ENCODE assay signal across 8 cellular contexts in the genomic region with DNA sequence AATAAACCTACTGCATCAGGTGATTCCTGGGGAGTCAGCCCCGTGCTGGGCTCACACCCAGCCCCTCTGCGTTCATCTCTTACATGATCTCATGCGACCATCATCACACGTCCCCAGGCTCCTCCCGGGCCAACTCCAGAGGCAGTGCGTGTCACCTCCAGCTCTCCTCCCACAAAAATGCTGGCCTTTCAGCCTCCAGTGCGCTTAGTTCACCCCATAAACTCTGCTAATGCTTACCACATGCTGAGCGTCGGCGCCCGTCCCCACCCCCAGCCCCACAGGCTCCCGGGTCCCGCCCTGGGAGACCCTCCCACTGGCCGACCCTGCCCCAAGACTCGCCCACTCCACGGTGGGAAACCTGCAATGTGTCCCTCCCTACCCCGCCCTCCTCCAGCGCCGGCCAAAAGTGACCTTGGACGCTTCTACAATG. TPM values are rescaled to one million over a fixed set of nuclear protein-coding genes. Genes with fewer than 3 reads are reported as not detected.
DNase-seq lines count a peak whose midpoint lies in the region; ATAC-seq and TF ChIP-seq lines count a peak whose summit lies in the region.

No MANE protein-coding gene starts in this region.

- H3K4me3 ChIP-seq in body of pancreas (peak overlapping the region; percentile 18 to 29), mesenchymal stem cell (ENCODE audit: insufficient read depth in 1 of 2, low read depth in 1 of 2, low read length in 2 of 2) (peak overlapping the region; percentile 70 to 79)

- no peak overlapping the region for H2BK120ac ChIP-seq in mesenchymal stem cell (ENCODE audit: low read depth, low read length)

- H3K4ac ChIP-seq in mesenchymal stem cell (ENCODE audit: low read depth in 1 of 2, low read length in 2 of 2) = no peak overlapping the region

- TF ChIP-seq POLR2A in body of pancreas (IDR thresholded peaks at IDR 0.05) = no peak

- peak overlapping the region; percentile 57 for H3K9ac ChIP-seq in mesenchymal stem cell (ENCODE audit: low read length)

- peak overlapping the region; percentile 57 for H2BK15ac ChIP-seq in mesenchymal stem cell (ENCODE audit: low read depth, poor library complexity, severe bottlenecking)

- no peak overlapping the region for H4K8ac ChIP-seq in mesenchymal stem cell (ENCODE audit: low read length)

- TF ChIP-seq CTCF in body of pancreas (IDR thresholded peaks at IDR 0.05) = no peak

- WGBS in body of pancreas, 2 donors = 2% methylated on average over 14 to 20 of the region's 20 CpGs
- WGBS in mesenchymal stem cell = 5% methylated on average over 20 of the region's 20 CpGs

- DNase-seq in stimulated activated CD4-positive, alpha-beta T cell treated with anti-CD3 and anti-CD28 coated beads, Interleukin-15, amount 100 ng/mL, for 24 hours = peak; percentile 14
- no peak for DNase-seq in stimulated activated CD4-positive, alpha-beta T cell treated with anti-CD3 and anti-CD28 coated beads, Interleukin-1b, Interleukin-23, amount 100 ng/mL, for 48 hours
- DNase-seq in body of pancreas (peak in 3 of 4 donors; percentile 27 to 49 (median 36)), mesenchymal stem cell (peak; percentile 67), SKM-1 treated with dmso at 0.1 percent for 144 hours (lab: John Stamatoyannopoulos, UW; ENCODE audit: unreplicated experiment) (no peak)

- no peak overlapping the region for H2BK5ac ChIP-seq in mesenchymal stem cell (ENCODE audit: low read depth, low read length, poor library complexity, severe bottlenecking)

- H3K9me3 ChIP-seq in body of pancreas (no peaks in the 10 kb centered on the region), mesenchymal stem cell (ENCODE audit: control insufficient read depth, low read length) (no peaks in the 10 kb centered on the region)

- H2AK5ac ChIP-seq in mesenchymal stem cell (ENCODE audit: low read length, severe bottlenecking) = no peak overlapping the region

- H3K14ac ChIP-seq in mesenchymal stem cell (ENCODE audit: low read length in 2 of 2) = no peak overlapping the region

- H3K36me3 ChIP-seq in body of pancreas (replicated peaks in 1 of 2; ENCODE audit: insufficient read depth in 1 of 2, low read depth in 2 of 2) = no peaks in the 10 kb centered on the region
- H3K36me3 ChIP-seq in mesenchymal stem cell (ENCODE audit: control insufficient read depth in 1 of 2, insufficient read depth in 2 of 2, low read depth in 1 of 2, low read length in 2 of 2) = no peaks in the 10 kb centered on the region

- peak overlapping the region in 1 of 2 experiments; percentile 80 for H3K18ac ChIP-seq in mesenchymal stem cell (ENCODE audit: low read depth in 1 of 2, low read length in 2 of 2)

- ATAC-seq in body of pancreas (peak; percentile 6), HG03175 (IDR thresholded peaks at IDR 0.05; ENCODE audit: unreplicated experiment) (no peak), GM19467 (IDR thresholded peaks at IDR 0.05; ENCODE audit: unreplicated experiment) (no peak), GM18861 (IDR thresholded peaks at IDR 0.05; ENCODE audit: unreplicated experiment) (no peak)

- no peak overlapping the region for H4K91ac ChIP-seq in mesenchymal stem cell (ENCODE audit: low read length)

- H2AFZ ChIP-seq in mesenchymal stem cell (ENCODE audit: low read depth, low read length) = no peak overlapping the region

- no peak overlapping the region for H2BK12ac ChIP-seq in mesenchymal stem cell (ENCODE audit: low read length in 2 of 2)

- intact Hi-C loops in body of pancreas (cut with DNase I) = no loop called here

- peaks cover 5% of the 10 kb centered on the region for H3K79me1 ChIP-seq in mesenchymal stem cell (replicated peaks; ENCODE audit: low read length, poor library complexity, severe bottlenecking)

- no peaks in the 10 kb centered on the region for H3K27me3 ChIP-seq in body of pancreas
- H3K27me3 ChIP-seq in mesenchymal stem cell (ENCODE audit: control insufficient read depth in 1 of 2, insufficient read depth in 1 of 2, low read length in 2 of 2) = no peaks in the 10 kb centered on the region

- H3K27ac ChIP-seq in body of pancreas = peak overlapping the region in 2 of 4 donors; percentile 30 to 39
- no peak overlapping the region for H3K27ac ChIP-seq in mesenchymal stem cell (ENCODE audit: low read length, poor library complexity, severe bottlenecking)

- H3K23ac ChIP-seq in mesenchymal stem cell (ENCODE audit: low read length in 2 of 2) = no peak overlapping the region

- H3K4me1 ChIP-seq in body of pancreas (peaks cover 18% of the 10 kb centered on the region), mesenchymal stem cell (ENCODE audit: control insufficient read depth, insufficient read depth, low read depth, low read length) (peaks cover 8% of the 10 kb centered on the region)

- peak overlapping the region; percentile 99 for H3K4me2 ChIP-seq in mesenchymal stem cell (ENCODE audit: low read length, poor library complexity, severe bottlenecking)

RNA-seq across cellular contexts. Expression of a gene that starts 0.8 kb away (rescaled TPM):
- total RNA-seq in body of pancreas = 10 to 100 TPM; 19.8 to 32.4 TPM
- 6.1 TPM for polyA plus RNA-seq in mesenchymal stem cell (2013, experiment 1 of 2)
- 6.0 TPM for polyA plus RNA-seq in mesenchymal stem cell (2013, experiment 2 of 2)

Comparison
In these comparisons a context has a peak if more than half of its experiments do, and no peak if none do; other contexts are left out.
1. DNase-seq: peak in stimulated activated CD4-positive, alpha-beta T cell treated with anti-CD3 and anti-CD28 coated beads, Interleukin-15, amount 100 ng/mL, for 24 hours (single experiment), body of pancreas (3 of 4) and mesenchymal stem cell (single experiment); none in stimulated activated CD4-positive, alpha-beta T cell treated with anti-CD3 and anti-CD28 coated beads, Interleukin-1b, Interleukin-23, amount 100 ng/mL, for 48 hours (single experiment) and SKM-1 treated with dmso at 0.1 percent for 144 hours (single experiment).